8 cellular contexts compared by ENCODE assay signal in the genomic region with DNA sequence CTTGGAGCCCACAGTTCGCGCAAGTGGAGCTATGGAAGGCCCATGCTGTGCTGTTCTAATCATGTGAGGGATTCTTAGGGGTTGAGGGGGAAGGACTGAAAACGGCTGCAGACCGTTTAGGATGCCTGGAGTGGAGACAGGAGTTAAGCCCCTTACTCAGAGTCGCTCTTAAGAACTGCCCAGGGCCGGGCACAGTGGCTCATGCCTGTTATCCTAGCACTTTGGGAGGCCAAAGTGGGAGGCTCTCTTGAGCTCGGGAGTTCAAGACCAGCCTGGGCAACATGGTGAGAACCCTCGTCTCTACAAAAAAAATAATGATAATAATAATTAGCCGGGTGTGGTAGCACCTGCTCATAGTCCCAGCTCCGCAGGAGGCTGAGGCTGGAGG. TPM values are rescaled to one million over a fixed set of nuclear protein-coding genes. Genes with fewer than 3 reads are reported as not detected.
DNase-seq lines count a peak whose midpoint lies in the region; FAIRE-seq and TF ChIP-seq lines count a peak whose summit lies in the region.

No MANE protein-coding gene starts in this region.

- H3K4me1 ChIP-seq in muscle layer of duodenum (ENCODE audit: control insufficient read depth in 1 of 2, insufficient read depth in 2 of 2, low read length in 2 of 2) = peaks cover 13 to 28% of the 10 kb centered on the region in 2 donors

- H3K27me3 ChIP-seq in muscle layer of duodenum (ENCODE audit: low read depth, low read length) = no peaks in the 10 kb centered on the region

- DNase-seq in AG04449 (ENCODE audit: low read depth, low spot score) = no peak
- no peak for DNase-seq in choroid plexus epithelial cell (ENCODE audit: low read depth)
- no peak for DNase-seq in superior temporal gyrus (ENCODE audit: extremely low spot score)
- no peak for DNase-seq in NCI-H1048 (lab: John Stamatoyannopoulos, UW)
- DNase-seq in activated naive CD4-positive, alpha-beta T cell treated with anti-CD3 and anti-CD28 coated beads, Interleukin-2, amount 50 U/mL, for 16 hours = no peak
- DNase-seq in GM12892 (ENCODE audit: insufficient read length) = no peak

- H3K27ac ChIP-seq in KOPT-K1 (ENCODE audit: low read depth, low read length, poor library complexity, severe bottlenecking) = peak overlapping the region; percentile 82
- peak overlapping the region; percentile 99 for H3K27ac ChIP-seq in muscle layer of duodenum (ENCODE audit: low read length)

- TF ChIP-seq CTCF in AG04449 (IDR thresholded peaks at IDR 0.05; ENCODE audit: insufficient read depth, low read length, missing control alignments) = no peak
- TF ChIP-seq CTCF in choroid plexus epithelial cell (conservative IDR thresholded peaks at IDR 0.05; ENCODE audit: low read depth, low read length) = no peak

- POLR2A ChIA-PET in AG04449 (lab: Yijun Ruan, JAX) = interaction anchor here (0.7 to 3.2 kb wide), 2 partner anchors 20 to 87 kb away, joined by 3 to 27 read pairs; a partner anchor contains a TSS

- FAIRE-seq in GM12892 (lab: Jason Lieb, UNC) = no peak

- TF ChIP-seq POLR2A in GM12892 (IDR thresholded peaks at IDR 0.05; ENCODE audit: low read depth, low read length) = no peak

- H3K9me3 ChIP-seq in KOPT-K1 (ENCODE audit: insufficient read depth, low read length, poor library complexity, severe bottlenecking) (no peaks in the 10 kb centered on the region), muscle layer of duodenum (ENCODE audit: control insufficient read depth in 1 of 2, low read length in 2 of 2) (no peaks in the 10 kb centered on the region)

- CTCF ChIA-PET in AG04449 (lab: Yijun Ruan, JAX) = interaction anchor here (3.0 to 6.0 kb wide), 2 partner anchors 12 to 20 kb away, joined by 16 to 56 read pairs; a partner anchor contains a TSS

- H3K4me3 ChIP-seq in AG04449 (ENCODE audit: low read depth, low read length) = peak overlapping the region; percentile 93
- peak overlapping the region; percentile 95 for H3K4me3 ChIP-seq in choroid plexus epithelial cell (ENCODE audit: low read depth, low read length)
- H3K4me3 ChIP-seq in muscle layer of duodenum (ENCODE audit: low read depth in 1 of 2, low read length in 2 of 2) = peak overlapping the region; percentile 74 to 77

- H3K36me3 ChIP-seq in KOPT-K1 (ENCODE audit: insufficient read depth, low read length) (peaks cover 17% of the 10 kb centered on the region), muscle layer of duodenum (ENCODE audit: control insufficient read depth in 1 of 2, insufficient read depth in 2 of 2, low read length in 2 of 2) (peaks cover 0 to 10% of the 10 kb centered on the region in 2 donors)

RNA-seq across cellular contexts. Expression of a gene that starts 1.1 kb away (rescaled TPM):
- polyA plus RNA-seq in GM12892 (2012; ENCODE audit: missing spikeins) = 17.9 TPM

RNA-seq across cellular contexts. Expression of a gene that starts 13.4 kb away (rescaled TPM):
- polyA plus RNA-seq in GM12892 (2012; ENCODE audit: missing spikeins) = 5.6 TPM

RNA-seq across cellular contexts. Expression of a gene that starts 19.7 kb away (rescaled TPM):
- polyA plus RNA-seq in GM12892 (2012; ENCODE audit: missing spikeins) = 55.9 TPM
